Comparison of ENCODE assay signal across 8 cellular contexts in genomic region chr17:47941998-47942490, GRCh38. TPM values are rescaled to one million over a fixed set of nuclear protein-coding genes. Genes with fewer than 3 reads are reported as not detected.
DNase-seq lines count a peak whose midpoint lies in the region; ATAC-seq and TF ChIP-seq lines count a peak whose summit lies in the region.

No MANE protein-coding gene starts in this region.

- H3K9me3 ChIP-seq in ES-I3 (ENCODE audit: control insufficient read depth, insufficient read depth, low read length) (no peaks in the 10 kb centered on the region), SJCRH30 (replicated peaks) (no peaks in the 10 kb centered on the region), esophagus (ENCODE audit: control insufficient read depth in 2 of 2, insufficient read depth in 1 of 2, low read depth in 1 of 2, low read length in 1 of 2) (no peaks in the 10 kb centered on the region), prostate gland (no peaks in the 10 kb centered on the region)

- DNase-seq in SJCRH30 (no peak), prostate gland (ENCODE audit: low spot score) (no peak), germinal center (ENCODE audit: low spot score) (no peak), NCI-H526 treated with DMSO at 0.1 percent for 48 hours (lab: John Stamatoyannopoulos, UW) (no peak), NCI-H146 (lab: John Stamatoyannopoulos, UW) (no peak)

- no peak for ATAC-seq in HG03354 (IDR thresholded peaks at IDR 0.05; ENCODE audit: poor library complexity, severe bottlenecking, unreplicated experiment)

- peak overlapping the region; percentile 33; the same call in 1 of the 2 replicates for H3K9ac ChIP-seq in ES-I3 (ENCODE audit: low read depth, low read length)

- H3K27me3 ChIP-seq in SJCRH30 (no peaks in the 10 kb centered on the region), esophagus (ENCODE audit: control insufficient read depth in 1 of 2, insufficient read depth in 2 of 2, low read length in 2 of 2) (no peaks in the 10 kb centered on the region), prostate gland (replicated peaks; ENCODE audit: insufficient read depth) (no peaks in the 10 kb centered on the region)

- no peak for TF ChIP-seq CTCF in prostate gland (IDR thresholded peaks at IDR 0.05)

- 5 to 7% methylated on average over 9 of the region's 9 CpGs for WGBS in esophagus, 2 donors
- WGBS in prostate gland, result 8% methylated on average over 9 of the region's 9 CpGs

- H3K36me3 ChIP-seq in ES-I3 (ENCODE audit: insufficient read depth, low read length) (no peaks in the 10 kb centered on the region), SJCRH30 (no peaks in the 10 kb centered on the region), esophagus (ENCODE audit: control insufficient read depth in 2 of 2, insufficient read depth in 2 of 2, low read length in 1 of 2) (peaks cover 0 to 3% of the 10 kb centered on the region in 2 donors), prostate gland (no peaks in the 10 kb centered on the region)

- peak overlapping the region; percentile 70 for H3K4me3 ChIP-seq in SJCRH30
- H3K4me3 ChIP-seq in esophagus (ENCODE audit: low read depth in 1 of 2, low read length in 2 of 2), result peak overlapping the region; percentile 71 to 77
- H3K4me3 ChIP-seq in prostate gland, result peak overlapping the region; percentile 58 to 64

- H3K4me1 ChIP-seq in ES-I3 (ENCODE audit: insufficient read depth, low read length) (peaks cover 5% of the 10 kb centered on the region; the same call in 1 of the 2 replicates), SJCRH30 (peaks cover 6% of the 10 kb centered on the region; the same call in 1 of the 2 replicates), esophagus (ENCODE audit: control insufficient read depth in 2 of 2, insufficient read depth in 2 of 2, low read length in 1 of 2) (no peaks in the 10 kb centered on the region), prostate gland (replicated peaks) (peaks cover 4% of the 10 kb centered on the region)

- intact Hi-C loops in prostate gland (cut with DNase I), result loop anchor here (5.0 kb wide), 1 partner anchor 50 kb away; no protein-coding TSS in a partner anchor

- TF ChIP-seq POLR2A in prostate gland (IDR thresholded peaks at IDR 0.05), result no peak

- H3K27ac ChIP-seq in SJCRH30 (peak overlapping the region; percentile 5; the same call in 1 of the 2 replicates), esophagus (ENCODE audit: low read depth in 2 of 2, low read length in 1 of 2) (peak overlapping the region in 1 of 2 donors; percentile 87), prostate gland (peak overlapping the region; percentile 62 to 74)

RNA-seq across cellular contexts. Expression of gene PNPO, which starts 0.7 kb away (rescaled TPM):
- 9.7 and 10.4 TPM in 2 replicates for total RNA-seq in SJCRH30 (2014; rRNA removed; shearing (Covaris generic))
- polyA plus RNA-seq in esophagus, result 1 to 10 TPM; 9.5 to 9.6 TPM
- 10 to 100 TPM; 37.3 to 55.2 TPM for total RNA-seq in prostate gland

RNA-seq across cellular contexts. Expression of gene PRR15L, which starts 15.6 kb away (rescaled TPM):
- not detected in 2 replicates for total RNA-seq in SJCRH30 (2014; rRNA removed; shearing (Covaris generic))
- 10 to 100 TPM in 1 of 2 donors, 1 to 10 TPM in 1; 8.8 to 15.2 TPM for polyA plus RNA-seq in esophagus
- total RNA-seq in prostate gland, result 10 to 100 TPM; 19.9 to 59.7 TPM

RNA-seq across cellular contexts. Expression of gene CDK5RAP3, which starts 28.9 kb away (rescaled TPM):
- total RNA-seq in SJCRH30 (2014; rRNA removed; shearing (Covaris generic)), result 47.0 and 64.2 TPM in 2 replicates
- 100 to 1,000 TPM; 103 to 217 TPM for polyA plus RNA-seq in esophagus
- total RNA-seq in prostate gland, result 100 to 1,000 TPM; 185 to 193 TPM

RNA-seq across cellular contexts. Expression of gene SP2, which starts 46.0 kb away (rescaled TPM):
- total RNA-seq in SJCRH30 (2014; rRNA removed; shearing (Covaris generic)), result 3.7 and 3.9 TPM in 2 replicates
- 10 to 100 TPM in 1 of 2 donors, 1 to 10 TPM in 1; 5.4 to 10.7 TPM for polyA plus RNA-seq in esophagus
- 10 to 100 TPM; 15.2 to 15.8 TPM for total RNA-seq in prostate gland

Comparison
In these comparisons a context has a peak if more than half of its experiments do, and no peak if none do; other contexts are left out.
1. RNA of gene PRR15L, which starts 15.6 kb away (total RNA-seq): 19.9 to 59.7 TPM in prostate gland; not detected in SJCRH30; every median in the first group is over 10 times any median in the second.
2. Peak in every context shown above with its lines, with median percentiles within 50 percentile points of each other: H3K4me3 ChIP-seq.